ENCODE assay signal across 8 cellular contexts in genomic region chr5:57499262-57500050, GRCh38.
DNase-seq lines count a peak whose midpoint lies in the region; ATAC-seq and TF ChIP-seq lines count a peak whose summit lies in the region.

No MANE protein-coding gene starts in this region.

- H3K4me3 ChIP-seq in SK-N-MC (peak overlapping the region; percentile 43; the same call in 1 of the 2 replicates), epithelial cell of esophagus (ENCODE audit: low read length) (no peak overlapping the region), mucosa of stomach (ENCODE audit: low read length) (no peak overlapping the region)

- no peak overlapping the region for H3K27ac ChIP-seq in SK-N-MC

- no peaks in the 10 kb centered on the region for H3K36me3 Mint-ChIP-seq in activated naive CD4-positive, alpha-beta T cell treated with anti-CD3 and anti-CD28 coated beads, Interleukin-2, amount 50 U/mL, for 24 hours

- H3K4me1 Mint-ChIP-seq in activated naive CD4-positive, alpha-beta T cell treated with anti-CD3 and anti-CD28 coated beads, Interleukin-2, amount 50 U/mL, for 24 hours = peaks cover 33% of the 10 kb centered on the region

- H3K9me3 Mint-ChIP-seq in activated naive CD4-positive, alpha-beta T cell treated with anti-CD3 and anti-CD28 coated beads, Interleukin-2, amount 50 U/mL, for 24 hours = no peaks in the 10 kb centered on the region

- H3K9me3 ChIP-seq in SK-N-MC (ENCODE audit: low read depth, low read length) (no peaks in the 10 kb centered on the region), mucosa of stomach (ENCODE audit: control insufficient read depth, low read length) (no peaks in the 10 kb centered on the region)

- H3K9ac ChIP-seq in SK-N-MC (ENCODE audit: insufficient read length) (no peak overlapping the region), mucosa of stomach (ENCODE audit: low read length) (peak overlapping the region; percentile 30)

- peak overlapping the region; percentile 49 for H3K4me3 Mint-ChIP-seq in activated naive CD4-positive, alpha-beta T cell treated with anti-CD3 and anti-CD28 coated beads, Interleukin-2, amount 50 U/mL, for 24 hours

- no peak overlapping the region for H3K27ac Mint-ChIP-seq in activated naive CD4-positive, alpha-beta T cell treated with anti-CD3 and anti-CD28 coated beads, Interleukin-2, amount 50 U/mL, for 24 hours

- ATAC-seq in GM21515 (IDR thresholded peaks at IDR 0.05; ENCODE audit: unreplicated experiment) (peak; percentile 93), HG03571 (IDR thresholded peaks at IDR 0.05; ENCODE audit: unreplicated experiment) (peak; percentile 83)

- DNase-seq in activated naive CD4-positive, alpha-beta T cell (lab: John Stamatoyannopoulos, UW) = no peak
- no peak for DNase-seq in SK-N-MC (ENCODE audit: low read depth, low spot score)
- DNase-seq in epithelial cell of esophagus (ENCODE audit: low read depth) = peak; percentile 81
- no peak for DNase-seq in NCI-H2029 (lab: John Stamatoyannopoulos, UW)

- no peaks in the 10 kb centered on the region for H3K27me3 Mint-ChIP-seq in activated naive CD4-positive, alpha-beta T cell treated with anti-CD3 and anti-CD28 coated beads, Interleukin-2, amount 50 U/mL, for 24 hours

- H3K4me1 ChIP-seq in mucosa of stomach (ENCODE audit: control insufficient read depth, insufficient read depth, low read length) = peaks cover 15% of the 10 kb centered on the region

- TF ChIP-seq CTCF in epithelial cell of esophagus (IDR thresholded peaks at IDR 0.05; ENCODE audit: insufficient read depth, low read depth, low read length, missing control alignments) = peak; percentile 88

- no peaks in the 10 kb centered on the region for H3K27me3 ChIP-seq in mucosa of stomach (ENCODE audit: control insufficient read depth, insufficient read depth, low read length)

- H3K36me3 ChIP-seq in SK-N-MC (ENCODE audit: insufficient read depth, low read length) = no peaks in the 10 kb centered on the region
- no peaks in the 10 kb centered on the region for H3K36me3 ChIP-seq in mucosa of stomach (ENCODE audit: control insufficient read depth, insufficient read depth, low read length)
